ENCODE assay signal across 22 cellular contexts in genomic region chr1:15796086-15796462, GRCh38. TPM values are rescaled to one million over a fixed set of nuclear protein-coding genes. Genes with fewer than 3 reads are reported as not detected.
A peak's percentile ranks its signal among the peaks of the same experiment; 100 is the strongest.
DNase-seq lines count a peak whose midpoint lies in the region; ATAC-seq and TF ChIP-seq lines count a peak whose summit lies in the region.
"Had no signal": no experiment of that assay in that cellular context is flagged by ENCODE, and none has a peak within 500 bp of the region (broad histone marks: within the 10 kb centered on the region; RNA-seq: fewer than 3 reads in every experiment).

No MANE protein-coding gene starts in this region.

- no peak for DNase-seq in PC-3
- no peak for DNase-seq in breast epithelium (ENCODE audit: low spot score in 2 of 2)
- DNase-seq in mesothelial cell of epicardium (ENCODE audit: low spot score in 2 of 2, unreplicated experiment in 2 of 2), result no peak
- DNase-seq in tibial artery, result no peak
- no peak for DNase-seq in epidermal melanocyte (ENCODE audit: insufficient read length, low spot score)
- no peak for DNase-seq in D341Med (ENCODE audit: low spot score)
- DNase-seq in midbrain (lab: John Stamatoyannopoulos, UW), result no peak
- no peak for DNase-seq in GM19240 (ENCODE audit: insufficient read length, low spot score)
- DNase-seq: activated naive CD8-positive, alpha-beta T cell treated with anti-CD3 and anti-CD28 coated beads, Interleukin-2, amount 50 U/mL, for 24 hours; activated T-cell treated with anti-CD3 and anti-CD28 coated beads, Interleukin-2, amount 50 U/mL, for 72 hours; DND-41; KBM-7; left lung; naive thymus-derived CD8-positive, alpha-beta T cell; NCI-H1417; NK-92 treated with Interleukin-12 subunit alpha and Interleukin-12 subunit beta, amount 100 ng/mL, for 24 hours; retina; SIG-M5; stimulated activated CD4-positive, alpha-beta T cell treated with anti-CD3 and anti-CD28 coated beads, Interleukin-4, amount 100 ng/mL, for 4 hours had no signal

- peak overlapping the region; percentile 49 for H3K9ac ChIP-seq in PC-3 (ENCODE audit: low read length)
- H3K9ac ChIP-seq: BLaER1 had no signal

- POLR2A ChIA-PET in PC-3 (lab: Charles Lee; ENCODE audit: unreplicated experiment), result interaction anchor here (0.6 to 1.7 kb wide), 4 partner anchors 15 to 348 kb away, joined by 3 to 11 read pairs (median 7); partner anchors contain the start of gene SPEN

- no peaks in the 10 kb centered on the region for H4K20me1 ChIP-seq in PC-3 (ENCODE audit: low read length)
- H4K20me1 ChIP-seq: BLaER1 had no signal

- H3K4me3 ChIP-seq in PC-3 (ENCODE audit: low read length), result no peak overlapping the region
- no peak overlapping the region for H3K4me3 ChIP-seq in breast epithelium
- H3K4me3 ChIP-seq in tibial artery, result no peak overlapping the region
- H3K4me3 ChIP-seq: BLaER1, HAP-1, left lung had no signal

- H3K36me3 Mint-ChIP-seq in mesothelial cell of epicardium, result no peaks in the 10 kb centered on the region
- H3K36me3 Mint-ChIP-seq: naive thymus-derived CD8-positive, alpha-beta T cell had no signal

- H3K9me2 ChIP-seq in PC-3 (replicated peaks; ENCODE audit: low read length), result no peaks in the 10 kb centered on the region

- H3K4me1 ChIP-seq in PC-3 (ENCODE audit: insufficient read depth, low read length) (peaks cover 60% of the 10 kb centered on the region), breast epithelium (peaks cover 8 to 17% of the 10 kb centered on the region in 2 donors), tibial artery (peaks cover 0 to 96% (median 67%) of the 10 kb centered on the region in 4 donors)

- peaks cover 71% of the 10 kb centered on the region for H3K4me1 Mint-ChIP-seq in mesothelial cell of epicardium

- TF ChIP-seq CTCF in PC-3 (conservative IDR thresholded peaks at IDR 0.05; ENCODE audit: low read depth, low read length) (no peak), breast epithelium (IDR thresholded peaks at IDR 0.05) (no peak), mesothelial cell of epicardium (IDR thresholded peaks at IDR 0.05; ENCODE audit: unreplicated experiment) (no peak), tibial artery (IDR thresholded peaks at IDR 0.05) (no peak)

- TF ChIP-seq POLR2A in breast epithelium (IDR thresholded peaks at IDR 0.05), result no peak

- peak overlapping the region; percentile 96 for H3K27ac Mint-ChIP-seq in mesothelial cell of epicardium
- H3K27ac Mint-ChIP-seq: activated naive CD8-positive, alpha-beta T cell treated with anti-CD3 and anti-CD28 coated beads, Interleukin-2, amount 50 U/mL, for 24 hours; activated T-cell treated with anti-CD3 and anti-CD28 coated beads, Interleukin-2, amount 50 U/mL, for 72 hours; naive thymus-derived CD8-positive, alpha-beta T cell had no signal

- H2AFZ ChIP-seq in PC-3 (ENCODE audit: low read length), result no peak overlapping the region

- intact Hi-C loops in PC-3 (cut with micrococcal nuclease), result loop anchor here (5.0 kb wide), 1 partner anchor 121 kb away; no protein-coding TSS in a partner anchor
- intact Hi-C loops in breast epithelium (cut with DNase I; ENCODE audit: low total_unique reads), result loop anchor here (10.0 kb wide), 1 partner anchor 209 kb away; the partner anchor contains the start of gene SRARP
- intact Hi-C loops in tibial artery (cut with DNase I; ENCODE audit: low total_unique reads), result no loop called here

- H3K27me3 Mint-ChIP-seq in mesothelial cell of epicardium (ENCODE audit: low read depth), result no peaks in the 10 kb centered on the region

- no peak overlapping the region for H3K4me3 Mint-ChIP-seq in mesothelial cell of epicardium
- H3K4me3 Mint-ChIP-seq: activated naive CD8-positive, alpha-beta T cell treated with anti-CD3 and anti-CD28 coated beads, Interleukin-2, amount 50 U/mL, for 24 hours; activated T-cell treated with anti-CD3 and anti-CD28 coated beads, Interleukin-2, amount 50 U/mL, for 72 hours; naive thymus-derived CD8-positive, alpha-beta T cell had no signal

- CTCF ChIA-PET in PC-3 (lab: Charles Lee), result no interaction called here

- H3K36me3 ChIP-seq in PC-3 (ENCODE audit: low read depth, low read length) (no peaks in the 10 kb centered on the region), breast epithelium (no peaks in the 10 kb centered on the region), tibial artery (no peaks in the 10 kb centered on the region)
- H3K36me3 ChIP-seq: BLaER1, HAP-1, left lung had no signal

- H3F3A ChIP-seq in PC-3 (ENCODE audit: low read length, unreplicated experiment), result no peaks in the 10 kb centered on the region

- no peak for ATAC-seq in PC-3
- ATAC-seq: esophagus mucosa; left lung; naive thymus-derived CD8-positive, alpha-beta T cell had no signal

- no peaks in the 10 kb centered on the region for H3K27me3 ChIP-seq in PC-3 (ENCODE audit: low read length)
- no peaks in the 10 kb centered on the region for H3K27me3 ChIP-seq in breast epithelium
- H3K27me3 ChIP-seq in tibial artery, result no peaks in the 10 kb centered on the region
- H3K27me3 ChIP-seq: BLaER1, left lung had no signal

- no peaks in the 10 kb centered on the region for H3K9me3 Mint-ChIP-seq in mesothelial cell of epicardium
- H3K9me3 Mint-ChIP-seq: activated naive CD8-positive, alpha-beta T cell treated with anti-CD3 and anti-CD28 coated beads, Interleukin-2, amount 50 U/mL, for 24 hours; activated T-cell treated with anti-CD3 and anti-CD28 coated beads, Interleukin-2, amount 50 U/mL, for 72 hours; naive thymus-derived CD8-positive, alpha-beta T cell had no signal

- H3K79me2 ChIP-seq in PC-3 (ENCODE audit: low read length), result peaks cover 13% of the 10 kb centered on the region

- no peaks in the 10 kb centered on the region for H3K9me3 ChIP-seq in PC-3 (ENCODE audit: low read length)
- no peaks in the 10 kb centered on the region for H3K9me3 ChIP-seq in breast epithelium
- no peaks in the 10 kb centered on the region for H3K9me3 ChIP-seq in tibial artery
- H3K9me3 ChIP-seq: BLaER1, HAP-1, left lung had no signal

- peak overlapping the region; percentile 49 for H3K4me2 ChIP-seq in PC-3 (ENCODE audit: low read length)
- H3K4me2 ChIP-seq: BLaER1 had no signal

- H3K27ac ChIP-seq in PC-3 (ENCODE audit: low read length), result peak overlapping the region; percentile 94
- H3K27ac ChIP-seq in breast epithelium, result peak overlapping the region; percentile 78 to 83
- H3K27ac ChIP-seq in tibial artery, result peak overlapping the region; percentile 84
- H3K27ac ChIP-seq: BLaER1 had no signal

- no TSS peak for BruUV-seq in PC-3 (replicated peaks; lab: Mats Ljungman, UMichigan)

RNA-seq across cellular contexts. Expression of gene UQCRHL, which starts 11.4 kb away (rescaled TPM):
- total RNA-seq in PC-3 (2014; rRNA removed), result 8.7 and 11.2 TPM in 2 replicates
- total RNA-seq in breast epithelium, result 1 to 10 TPM in 2 of 3 donors, under 1 TPM in 1; 0.66 to 1.4 (median 1.2) TPM
- 2.8 to 3.5 TPM (median 3.0 TPM) in 3 replicates for total RNA-seq in mesothelial cell of epicardium

RNA-seq across cellular contexts. Expression of gene FBLIM1, which starts 37.5 kb away (rescaled TPM):
- 74.1 and 90.0 TPM in 2 replicates for total RNA-seq in PC-3 (2014; rRNA removed)
- total RNA-seq in breast epithelium, result 10 to 100 TPM; 17.4 to 73.4 (median 42.6) TPM
- total RNA-seq in mesothelial cell of epicardium, result 101 to 103 TPM (median 101 TPM) in 3 replicates
- total RNA-seq: activated T-cell treated with anti-CD3 and anti-CD28 coated beads, Interleukin-2, amount 50 U/mL, for 72 hours; naive thymus-derived CD8-positive, alpha-beta T cell had no signal

RNA-seq across cellular contexts. Expression of gene SPEN, which starts 51.4 kb away (rescaled TPM):
- total RNA-seq in PC-3 (2014; rRNA removed) (26.7 and 35.7 TPM in 2 replicates), breast epithelium (10 to 100 TPM; 46.9 to 56.6 (median 51.2) TPM), mesothelial cell of epicardium (74.5 to 88.0 TPM (median 82.1 TPM) in 3 replicates)

RNA-seq across cellular contexts. Expression of gene TMEM82, which starts 53.8 kb away (rescaled TPM):
- total RNA-seq in PC-3 (2014; rRNA removed) (not detected in 2 replicates), breast epithelium (not detected), mesothelial cell of epicardium (not detected in 3 replicates)
- total RNA-seq: esophagus mucosa; left lung; naive thymus-derived CD8-positive, alpha-beta T cell had no signal
